In genomic region chr14:37469650-37470049, GRCh38 we compare ENCODE assay signal across 27 cellular contexts.
"Had no signal": no experiment of that assay in that cellular context is flagged by ENCODE, and none has a peak within 500 bp of the region (broad histone marks: within the 10 kb centered on the region; RNA-seq: fewer than 3 reads in every experiment).

No MANE protein-coding gene starts in this region.

- H3K4me3 ChIP-seq: stomach, suprapubic skin, testis, thoracic aorta, thyroid gland, tibial artery, tibial nerve, transverse colon, upper lobe of left lung, upper lobe of right lung, uterus, vagina had no signal

- H3K27me3 ChIP-seq: stomach, suprapubic skin, testis, thyroid gland, tibial artery, tibial nerve, transverse colon, upper lobe of left lung, upper lobe of right lung, uterus, vagina had no signal

- DNase-seq: stimulated activated CD4-positive, alpha-beta T cell treated with anti-CD3 and anti-CD28 coated beads, Interleukin-2, amount 100 ng/mL, for 48 hours; stimulated activated CD4-positive, alpha-beta T cell treated with anti-CD3 and anti-CD28 coated beads, Interleukin-4, amount 100 ng/mL, for 1 hour; stimulated activated CD4-positive, alpha-beta T cell treated with anti-CD3 and anti-CD28 coated beads, Interleukin-4, amount 100 ng/mL, for 24 hours; stimulated activated CD4-positive, alpha-beta T cell treated with anti-CD3 and anti-CD28 coated beads, Interleukin-4, amount 100 ng/mL, for 4 hours; stimulated activated CD8-positive, alpha-beta memory T cell treated with anti-CD3 and anti-CD28 coated beads, Interleukin-4, amount 100 ng/mL, for 48 hours; stimulated activated naive B cell treated with anti-CD40 and anti-IgM and Interleukin-4, amounts not matched to agents 10 μg/mL and 1 μg/mL and 100 μg/mL, for 72 hours; stimulated activated naive CD4-positive, alpha-beta T cell; stimulated activated naive CD4-positive, alpha-beta T cell treated with Interleukin-2 at 50 U/mL for 16 hours; stimulated activated naive CD8-positive, alpha-beta T cell treated with anti-CD3 and anti-CD28 coated beads, Interleukin-15, amount 100 ng/mL, for 72 hours; stimulated activated naive CD8-positive, alpha-beta T cell treated with anti-CD3 and anti-CD28 coated beads, Interleukin-15, Interleukin-2, amounts not matched to agents 100 U/mL and 50 U/mL, for 24 hours; stomach; substantia nigra; testis; thyroid gland; tibial artery; transverse colon; trophoblast cell; upper lobe of left lung; upper lobe of right lung; uterus had no signal

- FAIRE-seq: urothelium cell line had no signal

- ATAC-seq: stimulated activated effector memory CD8-positive, alpha-beta T cell treated with anti-CD3 and anti-CD28 coated beads, Interleukin-12 subunit alpha, Interleukin-12 subunit beta, amount 100 ng/mL, for 72 hours; stimulated activated memory B cell treated with anti-CD40 and anti-IgM and Interleukin-4, amounts not matched to agents 10 μg/mL and 1 μg/mL and 100 μg/mL, for 72 hours; stimulated activated naive B cell treated with anti-CD40 and anti-IgM and Interleukin-4, amounts not matched to agents 10 μg/mL and 1 μg/mL and 100 μg/mL, for 72 hours; stimulated activated naive CD8-positive, alpha-beta T cell treated with anti-CD3 and anti-CD28 coated beads, Interleukin-15, amount 100 ng/mL, for 72 hours; stimulated activated naive CD8-positive, alpha-beta T cell treated with anti-CD3 and anti-CD28 coated beads, Interleukin-15, Interleukin-2, amounts not matched to agents 100 U/mL and 50 U/mL, for 24 hours; upper lobe of right lung had no signal

- H3K27ac ChIP-seq: stomach, suprapubic skin, testis, thoracic aorta, thyroid gland, tibial artery, tibial nerve, transverse colon, upper lobe of left lung, upper lobe of right lung, uterus, vagina had no signal

- H3K36me3 ChIP-seq: stomach, suprapubic skin, thoracic aorta, thyroid gland, transverse colon, upper lobe of left lung, upper lobe of right lung, uterus, vagina had no signal

- H3K4me1 ChIP-seq: suprapubic skin, testis, thyroid gland, tibial artery, tibial nerve, upper lobe of right lung, uterus, vagina had no signal

- H3K9me3 ChIP-seq: suprapubic skin, testis, thoracic aorta, thyroid gland, transverse colon, upper lobe of left lung, upper lobe of right lung, uterus, vagina had no signal
